ENCODE assay signal across 9 cellular contexts in the genomic region with DNA sequence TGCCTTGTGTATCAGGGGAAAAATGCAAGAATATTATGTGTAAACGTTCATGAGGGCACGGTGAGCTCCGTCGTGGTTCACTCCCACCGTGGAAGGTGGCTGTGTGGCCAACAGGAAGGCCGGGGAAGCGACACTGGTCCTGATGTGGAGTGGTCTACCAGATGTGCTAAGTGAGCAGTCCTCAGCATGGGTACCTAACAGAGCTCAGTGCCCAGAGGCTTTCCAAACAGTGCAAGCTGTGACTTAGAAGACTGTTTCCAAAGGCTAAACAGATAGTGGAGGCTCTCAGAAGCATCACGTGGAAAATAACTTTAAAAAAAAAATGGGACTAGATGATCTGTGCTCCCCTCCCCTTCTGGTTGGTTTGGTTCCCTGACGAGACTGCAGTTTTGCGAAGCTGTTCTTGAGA.
DNase-seq lines count a peak whose midpoint lies in the region; ATAC-seq and TF ChIP-seq lines count a peak whose summit lies in the region.
"Had no signal": no experiment of that assay in that cellular context is flagged by ENCODE, and none has a peak within 500 bp of the region (broad histone marks: within the 10 kb centered on the region; RNA-seq: fewer than 3 reads in every experiment).

No MANE protein-coding gene starts in this region.

- peak overlapping the region; percentile 33 to 70 for H3K27ac ChIP-seq in thoracic aorta
- H3K27ac ChIP-seq: body of pancreas had no signal

- H3K36me3 Mint-ChIP-seq in activated CD8-positive, alpha-beta memory T cell treated with anti-CD3 and anti-CD28 coated beads, Interleukin-2, amount 10 ng/mL, durations not matched to agents 7 days and 5 days, result peaks cover 53% of the 10 kb centered on the region
- H3K36me3 Mint-ChIP-seq in activated naive CD8-positive, alpha-beta T cell treated with anti-CD3 and anti-CD28 coated beads, Interleukin-2, amount 50 U/mL, for 24 hours (ENCODE audit: low read depth), result peaks cover 51% of the 10 kb centered on the region

- no peak for DNase-seq in activated CD8-positive, alpha-beta memory T cell treated with anti-CD3 and anti-CD28 coated beads, Interleukin-2, amount 10 ng/mL, durations not matched to agents 7 days and 5 days
- DNase-seq in activated CD8-positive, alpha-beta memory T cell treated with anti-CD3 and anti-CD28 coated beads, Interleukin-2, amount 50 U/mL, for 4 hours, result no peak
- no peak for DNase-seq in activated naive CD8-positive, alpha-beta T cell treated with anti-CD3 and anti-CD28 coated beads, Interleukin-2, amount 50 U/mL, for 24 hours
- DNase-seq in iris pigment epithelial cell (ENCODE audit: low read depth), result peak; percentile 50
- no peak for DNase-seq in thoracic aorta (ENCODE audit: low spot score)
- no peak for DNase-seq in NCI-H2171 (lab: John Stamatoyannopoulos, UW)
- DNase-seq in left colon, result no peak

- no peak for ATAC-seq in activated CD8-positive, alpha-beta memory T cell treated with anti-CD3 and anti-CD28 coated beads, Interleukin-2, amount 10 ng/mL, durations not matched to agents 7 days and 5 days
- ATAC-seq in activated naive CD8-positive, alpha-beta T cell treated with anti-CD3 and anti-CD28 coated beads, Interleukin-2, amount 50 U/mL, for 24 hours, result no peak
- ATAC-seq in thoracic aorta (ENCODE audit: insufficient number of reproducible peaks, low FRiP score, low read depth) (no peak), HG02763 (IDR thresholded peaks at IDR 0.05; ENCODE audit: unreplicated experiment) (no peak), left colon (no peak)

- H3K9me3 ChIP-seq in thoracic aorta, result no peaks in the 10 kb centered on the region
- H3K9me3 ChIP-seq: body of pancreas had no signal

- peaks cover 16 to 48% of the 10 kb centered on the region in 2 donors for H3K4me1 ChIP-seq in thoracic aorta (ENCODE audit: control insufficient read depth in 1 of 2, low read depth in 2 of 2)
- H3K4me1 ChIP-seq: body of pancreas had no signal

- H3K4me1 Mint-ChIP-seq in activated CD8-positive, alpha-beta memory T cell treated with anti-CD3 and anti-CD28 coated beads, Interleukin-2, amount 10 ng/mL, durations not matched to agents 7 days and 5 days, result peaks cover 63% of the 10 kb centered on the region
- H3K4me1 Mint-ChIP-seq in activated naive CD8-positive, alpha-beta T cell treated with anti-CD3 and anti-CD28 coated beads, Interleukin-2, amount 50 U/mL, for 24 hours, result peaks cover 75% of the 10 kb centered on the region

- intact Hi-C loops in left colon (cut with DNase I, micrococcal nuclease), result no loop called here

- no peaks in the 10 kb centered on the region for H3K27me3 Mint-ChIP-seq in activated CD8-positive, alpha-beta memory T cell treated with anti-CD3 and anti-CD28 coated beads, Interleukin-2, amount 10 ng/mL, durations not matched to agents 7 days and 5 days
- H3K27me3 Mint-ChIP-seq in activated naive CD8-positive, alpha-beta T cell treated with anti-CD3 and anti-CD28 coated beads, Interleukin-2, amount 50 U/mL, for 24 hours, result no peaks in the 10 kb centered on the region

- CTCF ChIA-PET in activated CD8-positive, alpha-beta memory T cell treated with anti-CD3 and anti-CD28 coated beads, Interleukin-2, amount 10 ng/mL, durations not matched to agents 7 days and 5 days (lab: Charles Lee), result interaction anchor here (1.0 to 3.5 kb wide), 6 partner anchors 11 to 100 kb away, joined by 3 to 27 read pairs (median 6); no protein-coding TSS in a partner anchor

- H3K4me3 Mint-ChIP-seq in activated CD8-positive, alpha-beta memory T cell treated with anti-CD3 and anti-CD28 coated beads, Interleukin-2, amount 10 ng/mL, durations not matched to agents 7 days and 5 days, result peak overlapping the region; percentile 68
- peak overlapping the region; percentile 74 for H3K4me3 Mint-ChIP-seq in activated naive CD8-positive, alpha-beta T cell treated with anti-CD3 and anti-CD28 coated beads, Interleukin-2, amount 50 U/mL, for 24 hours

- H3K27ac Mint-ChIP-seq in activated CD8-positive, alpha-beta memory T cell treated with anti-CD3 and anti-CD28 coated beads, Interleukin-2, amount 10 ng/mL, durations not matched to agents 7 days and 5 days, result peak overlapping the region; percentile 98
- peak overlapping the region; percentile 97 for H3K27ac Mint-ChIP-seq in activated naive CD8-positive, alpha-beta T cell treated with anti-CD3 and anti-CD28 coated beads, Interleukin-2, amount 50 U/mL, for 24 hours

- no peak overlapping the region for H3K4me3 ChIP-seq in thoracic aorta
- H3K4me3 ChIP-seq: body of pancreas had no signal

- no peaks in the 10 kb centered on the region for H3K36me3 ChIP-seq in thoracic aorta

- no peak for TF ChIP-seq CTCF in thoracic aorta (IDR thresholded peaks at IDR 0.05)

- H3K9me3 Mint-ChIP-seq in activated CD8-positive, alpha-beta memory T cell treated with anti-CD3 and anti-CD28 coated beads, Interleukin-2, amount 10 ng/mL, durations not matched to agents 7 days and 5 days (ENCODE audit: low read depth), result peaks cover 8% of the 10 kb centered on the region
- H3K9me3 Mint-ChIP-seq in activated naive CD8-positive, alpha-beta T cell treated with anti-CD3 and anti-CD28 coated beads, Interleukin-2, amount 50 U/mL, for 24 hours, result peaks cover 10% of the 10 kb centered on the region

- H3K27me3 ChIP-seq in thoracic aorta (replicated peaks; ENCODE audit: insufficient read depth), result no peaks in the 10 kb centered on the region
- H3K27me3 ChIP-seq: body of pancreas had no signal
